Comparison of ENCODE assay signal across 15 cellular contexts in the genomic region with DNA sequence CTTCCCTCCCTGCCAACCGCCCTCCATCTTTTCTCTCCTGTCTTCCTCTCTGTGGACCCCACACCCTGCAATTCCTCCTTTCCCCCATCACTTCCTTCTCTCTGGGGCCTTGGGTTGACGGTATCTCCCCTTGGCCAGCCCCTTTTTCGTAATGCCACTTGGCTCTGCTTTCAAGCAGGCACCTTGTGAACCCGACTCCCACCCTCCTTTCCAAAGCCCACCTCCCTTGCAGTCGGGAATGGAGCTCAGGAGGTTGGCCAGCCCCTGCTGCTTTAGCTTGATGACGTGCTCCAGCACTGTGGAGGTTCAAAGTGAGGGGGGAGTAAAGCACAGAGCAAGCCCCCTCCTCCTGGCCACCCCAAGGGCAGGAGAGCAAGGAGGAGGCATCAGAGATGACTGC.
DNase-seq lines count a peak whose midpoint lies in the region; ATAC-seq and TF ChIP-seq lines count a peak whose summit lies in the region.
"Had no signal": no experiment of that assay in that cellular context is flagged by ENCODE, and none has a peak within 500 bp of the region (broad histone marks: within the 10 kb centered on the region; RNA-seq: fewer than 3 reads in every experiment).

No MANE protein-coding gene starts in this region.

- H3K27ac ChIP-seq in A673 (ENCODE audit: low read depth, low read length, poor library complexity, severe bottlenecking) (peak overlapping the region; percentile 58), IMR-90 (ENCODE audit: insufficient read depth, low read length) (no peak overlapping the region), neural cell (ENCODE audit: low read length) (no peak overlapping the region)

- H3K4me3 ChIP-seq in A673 (ENCODE audit: low read depth, low read length, poor library complexity, severe bottlenecking) (no peak overlapping the region), IMR-90 (ENCODE audit: insufficient read depth, low read depth, low read length) (no peak overlapping the region), neural cell (ENCODE audit: low read length) (no peak overlapping the region)
- H3K4me3 ChIP-seq: HAP-1 had no signal

- TF ChIP-seq RAD21 in IMR-90 (IDR thresholded peaks at IDR 0.05; ENCODE audit: low read length): no peak
- no peak for TF ChIP-seq RAD21 in neural cell (conservative IDR thresholded peaks at IDR 0.05)

- no peaks in the 10 kb centered on the region for H3K36me3 Mint-ChIP-seq in dendritic cell treated with granulocyte-macrophage colony-stimulating factor and Interleukin-4, amounts not matched to agents 40 ng/mL and 50 ng/mL, for 4 days (ENCODE audit: low read depth)
- H3K36me3 Mint-ChIP-seq: activated naive CD8-positive, alpha-beta T cell treated with anti-CD3 and anti-CD28 coated beads, Interleukin-2, amount 10 ng/mL, durations not matched to agents 7 days and 5 days had no signal

- WGBS in IMR-90 (ENCODE audit: extremely low coverage in 2 of 2, insufficient read length in 1 of 2), 2 experiments: 100% methylated on average over 1 of the region's 6 CpGs; no CpG with 5 or more reads in 1 of the 2 experiments

- CTCF ChIA-PET in A673 (lab: Charles Lee): no interaction called here
- CTCF ChIA-PET in IMR-90 (lab: Yijun Ruan, JAX): interaction anchor here (1.0 kb wide), 1 partner anchor 39 kb away, joined by 4 read pairs; no protein-coding TSS in a partner anchor

- H3K79me2 ChIP-seq in neural cell (replicated peaks; ENCODE audit: insufficient read depth, low read length): no peaks in the 10 kb centered on the region

- H3K9me3 Mint-ChIP-seq in dendritic cell treated with granulocyte-macrophage colony-stimulating factor and Interleukin-4, amounts not matched to agents 40 ng/mL and 50 ng/mL, for 4 days: no peaks in the 10 kb centered on the region
- H3K9me3 Mint-ChIP-seq: activated naive CD8-positive, alpha-beta T cell treated with anti-CD3 and anti-CD28 coated beads, Interleukin-2, amount 10 ng/mL, durations not matched to agents 7 days and 5 days; activated T-cell treated with anti-CD3 and anti-CD28 coated beads, Interleukin-2, amount 50 U/mL, for 4 hours; stimulated activated naive CD8-positive, alpha-beta T cell treated with anti-CD3 and anti-CD28 coated beads, Interleukin-15, amount 100 ng/mL, for 72 hours had no signal

- peak overlapping the region; percentile 23 for H2BK5ac ChIP-seq in IMR-90 (ENCODE audit: low read depth, low read length, poor library complexity, severe bottlenecking)

- peak overlapping the region; percentile 77 for H3K23ac ChIP-seq in IMR-90 (ENCODE audit: low read depth, low read length)

- peak overlapping the region; percentile 95 for H2AK5ac ChIP-seq in IMR-90 (ENCODE audit: low read depth, low read length)

- peaks cover 0 to 23% of the 10 kb centered on the region in 2 experiments; a peak in 1 of 4 replicates for H3K79me1 ChIP-seq in IMR-90 (ENCODE audit: low read depth in 1 of 2, low read length in 2 of 2)

- H4K5ac ChIP-seq in IMR-90 (ENCODE audit: low read depth, low read length): peak overlapping the region; percentile 11; the same call in 1 of the 2 replicates

- peak overlapping the region; percentile 92 for H2BK120ac ChIP-seq in IMR-90 (ENCODE audit: low read depth, low read length)

- peak overlapping the region; percentile 57 for H3K27ac Mint-ChIP-seq in dendritic cell treated with granulocyte-macrophage colony-stimulating factor and Interleukin-4, amounts not matched to agents 40 ng/mL and 50 ng/mL, for 4 days
- H3K27ac Mint-ChIP-seq: activated naive CD8-positive, alpha-beta T cell treated with anti-CD3 and anti-CD28 coated beads, Interleukin-2, amount 10 ng/mL, durations not matched to agents 7 days and 5 days had no signal

- H3K36me3 ChIP-seq in A673 (ENCODE audit: insufficient read depth, low read length, poor library complexity, severe bottlenecking) (no peaks in the 10 kb centered on the region), IMR-90 (ENCODE audit: control insufficient read depth, insufficient read depth, low read length) (no peaks in the 10 kb centered on the region), neural cell (ENCODE audit: insufficient read depth, low read length) (no peaks in the 10 kb centered on the region)
- H3K36me3 ChIP-seq: HAP-1 had no signal

- H4K91ac ChIP-seq in IMR-90 (ENCODE audit: insufficient read depth, low read depth, low read length): peak overlapping the region; percentile 81

- no peak for ATAC-seq in IMR-90 (ENCODE audit: low read depth)
- ATAC-seq in HG02610 (IDR thresholded peaks at IDR 0.05; ENCODE audit: unreplicated experiment): no peak
- ATAC-seq in HG03139 (IDR thresholded peaks at IDR 0.05; ENCODE audit: unreplicated experiment): no peak
- ATAC-seq: activated T-cell treated with anti-CD3 and anti-CD28 coated beads, Interleukin-2, amount 50 U/mL, for 4 hours; stimulated activated naive CD8-positive, alpha-beta T cell treated with anti-CD3 and anti-CD28 coated beads, Interleukin-15, amount 100 ng/mL, for 72 hours had no signal

- H3K4me3 Mint-ChIP-seq in dendritic cell treated with granulocyte-macrophage colony-stimulating factor and Interleukin-4, amounts not matched to agents 40 ng/mL and 50 ng/mL, for 4 days: no peak overlapping the region
- H3K4me3 Mint-ChIP-seq: activated naive CD8-positive, alpha-beta T cell treated with anti-CD3 and anti-CD28 coated beads, Interleukin-2, amount 10 ng/mL, durations not matched to agents 7 days and 5 days; activated T-cell treated with anti-CD3 and anti-CD28 coated beads, Interleukin-2, amount 50 U/mL, for 4 hours; stimulated activated naive CD8-positive, alpha-beta T cell treated with anti-CD3 and anti-CD28 coated beads, Interleukin-15, amount 100 ng/mL, for 72 hours had no signal

- H3K4me1 Mint-ChIP-seq in dendritic cell treated with granulocyte-macrophage colony-stimulating factor and Interleukin-4, amounts not matched to agents 40 ng/mL and 50 ng/mL, for 4 days (ENCODE audit: low read depth): peaks cover 81% of the 10 kb centered on the region

- dilution Hi-C loops in IMR-90 (cut with HindIII; ENCODE audit: low sequenced_read_pairs, unreplicated experiment): no loop called here

- no peak overlapping the region; the same call in 1 of the 2 replicates for H3K9ac ChIP-seq in IMR-90 (ENCODE audit: low read depth, low read length)
- H3K9ac ChIP-seq in neural cell (ENCODE audit: low read length): peak overlapping the region; percentile 24

- no peak overlapping the region; the same call in 1 of the 2 replicates for H3K56ac ChIP-seq in IMR-90 (ENCODE audit: extremely low read depth, insufficient read depth, low read length)

- H3K9me3 ChIP-seq in A673 (ENCODE audit: low read depth, low read length, poor library complexity, severe bottlenecking) (no peaks in the 10 kb centered on the region), IMR-90 (ENCODE audit: control insufficient read depth, insufficient read depth, low read length) (no peaks in the 10 kb centered on the region), neural cell (ENCODE audit: low read length) (no peaks in the 10 kb centered on the region)
- H3K9me3 ChIP-seq: HAP-1 had no signal

- H2AK9ac ChIP-seq in IMR-90 (replicated peaks; ENCODE audit: low read depth, low read length, poor library complexity): peak overlapping the region; percentile 94

- H4K8ac ChIP-seq in IMR-90 (ENCODE audit: low read depth in 2 of 2, low read length in 2 of 2): peak overlapping the region; percentile 1 to 82; a peak in 3 of 4 replicates

- DNase-seq in A673 (ENCODE audit: low spot score) (no peak), IMR-90 (no peak), UCSD-AML1 (lab: John Stamatoyannopoulos, UW; ENCODE audit: unreplicated experiment) (no peak), RPMI8226 (no peak)
- DNase-seq: activated CD4-positive, CD25-positive, alpha-beta regulatory T cell treated with anti-CD3 and anti-CD28 coated beads, Interleukin-2, amount 50 U/mL, for 72 hours; activated naive CD8-positive, alpha-beta T cell treated with anti-CD3 and anti-CD28 coated beads, Interleukin-2, amount 10 ng/mL, durations not matched to agents 7 days and 5 days; activated T-cell treated with anti-CD3 and anti-CD28 coated beads, Interleukin-2, amount 50 U/mL, for 4 hours; NCI-H2081; small intestine; stimulated activated naive CD8-positive, alpha-beta T cell treated with anti-CD3 and anti-CD28 coated beads, Interleukin-15, amount 100 ng/mL, for 72 hours had no signal

- TF ChIP-seq EP300 in neural cell (conservative IDR thresholded peaks at IDR 0.05; ENCODE audit: poor library complexity, severe bottlenecking): no peak

- H3K4ac ChIP-seq in IMR-90 (ENCODE audit: low read depth, low read length): peak overlapping the region; percentile 76

- H3K27me3 Mint-ChIP-seq in dendritic cell treated with granulocyte-macrophage colony-stimulating factor and Interleukin-4, amounts not matched to agents 40 ng/mL and 50 ng/mL, for 4 days: peaks cover 10% of the 10 kb centered on the region

- H4K20me1 ChIP-seq in IMR-90 (ENCODE audit: insufficient read depth, low read length) (no peaks in the 10 kb centered on the region), neural cell (ENCODE audit: insufficient read depth) (no peaks in the 10 kb centered on the region)

- H3K4me1 ChIP-seq in A673 (ENCODE audit: insufficient read depth, low read length, poor library complexity, severe bottlenecking) (peaks cover 43% of the 10 kb centered on the region), IMR-90 (ENCODE audit: control insufficient read depth, insufficient read depth, low read length) (peaks cover 43% of the 10 kb centered on the region)
- H3K4me1 ChIP-seq: HAP-1 had no signal

- H2BK15ac ChIP-seq in IMR-90 (ENCODE audit: low read depth, low read length): peak overlapping the region; percentile 46; the same call in 2 of the 3 replicates

- H3K9me1 ChIP-seq in IMR-90 (ENCODE audit: insufficient read depth, low read length): peaks cover 33% of the 10 kb centered on the region

- H3F3A ChIP-seq in neural cell (ENCODE audit: insufficient read depth, low read length, poor library complexity, severe bottlenecking): no peaks in the 10 kb centered on the region

- BruUV-seq in A673 (replicated peaks; lab: Mats Ljungman, UMichigan) (no TSS peak), IMR-90 (replicated peaks; lab: Mats Ljungman, UMichigan) (no TSS peak)

- H3K4me2 ChIP-seq in IMR-90 (ENCODE audit: low read depth, low read length): no peak overlapping the region
- H3K4me2 ChIP-seq in neural cell (ENCODE audit: low read length): no peak overlapping the region

- in situ Hi-C loops in IMR-90 (cut with MboI; ENCODE audit: low sequenced_read_pairs): no loop called here

- TF ChIP-seq POLR2A in IMR-90 (IDR thresholded peaks at IDR 0.05; ENCODE audit: low read depth, low read length): no peak

- H2AFZ ChIP-seq in IMR-90 (replicated peaks; ENCODE audit: low read length, poor library complexity) (peak overlapping the region; percentile 69), neural cell (ENCODE audit: low read depth, low read length) (peak overlapping the region; percentile 32)

- peak overlapping the region; percentile 89 for H3K14ac ChIP-seq in IMR-90 (replicated peaks; ENCODE audit: low read depth, low read length)

- TF ChIP-seq CTCF in A673 (conservative IDR thresholded peaks at IDR 0.05; ENCODE audit: low read depth, low read length) (no peak), IMR-90 (conservative IDR thresholded peaks at IDR 0.05; ENCODE audit: low read depth, low read length) (no peak), neural cell (IDR thresholded peaks at IDR 0.05; ENCODE audit: poor library complexity, severe bottlenecking) (peak; percentile 5)

- H3K18ac ChIP-seq in IMR-90 (ENCODE audit: low read depth, low read length): peak overlapping the region; percentile 31; the same call in 1 of the 2 replicates

- POLR2A ChIA-PET in A673 (lab: Charles Lee; ENCODE audit: low non-redundant PET): no interaction called here
- POLR2A ChIA-PET in IMR-90 (lab: Charles Lee; ENCODE audit: unreplicated experiment): interaction anchor here (1.0 kb wide), 1 partner anchor 102 kb away, joined by 5 read pairs; no protein-coding TSS in a partner anchor

- no peaks in the 10 kb centered on the region for H3K9me2 ChIP-seq in neural cell (ENCODE audit: insufficient read depth, low read length)

- H3K27me3 ChIP-seq in A673 (replicated peaks; ENCODE audit: insufficient read depth, low read depth, low read length, poor library complexity) (no peaks in the 10 kb centered on the region), IMR-90 (ENCODE audit: control insufficient read depth, insufficient read depth, low read length) (no peaks in the 10 kb centered on the region), neural cell (ENCODE audit: insufficient read depth, low read depth, low read length) (no peaks in the 10 kb centered on the region)

- H2BK20ac ChIP-seq in IMR-90 (ENCODE audit: low read depth, low read length): peak overlapping the region; percentile 79

- intact Hi-C loops in A673 (cut with micrococcal nuclease; ENCODE audit: unreplicated experiment): no loop called here
- intact Hi-C loops in IMR-90 (cut with micrococcal nuclease): loop anchor here (5.0 to 10.0 kb wide), 3 partner anchors 145 to 442 kb away; no protein-coding TSS in a partner anchor
- intact Hi-C loops in dendritic cell treated with granulocyte-macrophage colony-stimulating factor and Interleukin-4, amounts not matched to agents 40 ng/mL and 50 ng/mL, for 4 days (cut with micrococcal nuclease): no loop called here
